23 cellular contexts compared by ENCODE assay signal in genomic region chr18:45086777-45087176, GRCh38.
"Had no signal": no experiment of that assay in that cellular context is flagged by ENCODE, and none has a peak within 500 bp of the region (broad histone marks: within the 10 kb centered on the region; RNA-seq: fewer than 3 reads in every experiment).

No MANE protein-coding gene starts in this region.

- H3K9me3 Mint-ChIP-seq: stimulated activated effector memory CD8-positive, alpha-beta T cell treated with anti-CD3 and anti-CD28 coated beads, Interleukin-12 subunit alpha, Interleukin-12 subunit beta, amount 100 ng/mL, for 72 hours; stimulated activated naive CD8-positive, alpha-beta T cell treated with anti-CD3 and anti-CD28 coated beads, Interleukin-15, Interleukin-2, amounts not matched to agents 100 ng/mL and 50 ng/mL, for 24 hours had no signal

- DNase-seq: effector CD4-positive, alpha-beta T cell; foreskin melanocyte; kidney; left cardiac atrium; left ventricle myocardium inferior; lower lobe of right lung; mucosa of descending colon; naive thymus-derived CD8-positive, alpha-beta T cell; nucleus accumbens; ovary; right cardiac atrium; small intestine; stimulated activated CD4-positive, alpha-beta T cell treated with anti-CD3 and anti-CD28 coated beads, Interleukin-4, amount 100 ng/mL, for 1 hour; stimulated activated CD8-positive, alpha-beta memory T cell treated with anti-CD3 and anti-CD28 coated beads, Interleukin-4, amount 100 ng/mL, for 48 hours; tibial artery; upper lobe of left lung; uterus had no signal

- H3K27ac ChIP-seq: coronary artery, hepatocyte, left ventricle myocardium inferior, lower lobe of right lung, ovary, tibial artery, upper lobe of left lung, uterus had no signal

- H3K79me2 ChIP-seq: hepatocyte had no signal

- H3K4me3 ChIP-seq: coronary artery, hepatocyte, left ventricle myocardium inferior, lower lobe of right lung, mucosa of descending colon, ovary, tibial artery, upper lobe of left lung, uterus had no signal

- H3K9me3 ChIP-seq: left ventricle myocardium inferior, lower lobe of right lung, mucosa of descending colon, ovary, tibial artery, upper lobe of left lung, uterus had no signal

- H3K27me3 ChIP-seq: hepatocyte, ovary, tibial artery, upper lobe of left lung, uterus had no signal

- H3K4me3 Mint-ChIP-seq: naive thymus-derived CD8-positive, alpha-beta T cell; neural crest cell; stimulated activated effector memory CD8-positive, alpha-beta T cell treated with anti-CD3 and anti-CD28 coated beads, Interleukin-12 subunit alpha, Interleukin-12 subunit beta, amount 100 ng/mL, for 72 hours; stimulated activated naive CD8-positive, alpha-beta T cell treated with anti-CD3 and anti-CD28 coated beads, Interleukin-15, Interleukin-2, amounts not matched to agents 100 ng/mL and 50 ng/mL, for 24 hours had no signal

- H3K4me2 ChIP-seq: hepatocyte had no signal

- H3K27ac Mint-ChIP-seq: naive thymus-derived CD8-positive, alpha-beta T cell; progenitor cell of endocrine pancreas; stimulated activated effector memory CD8-positive, alpha-beta T cell treated with anti-CD3 and anti-CD28 coated beads, Interleukin-12 subunit alpha, Interleukin-12 subunit beta, amount 100 ng/mL, for 72 hours; stimulated activated naive CD8-positive, alpha-beta T cell treated with anti-CD3 and anti-CD28 coated beads, Interleukin-15, Interleukin-2, amounts not matched to agents 100 ng/mL and 50 ng/mL, for 24 hours had no signal

- H3K36me3 ChIP-seq: left ventricle myocardium inferior, lower lobe of right lung, ovary, tibial artery, upper lobe of left lung, uterus had no signal

- H3K4me1 Mint-ChIP-seq: stimulated activated effector memory CD8-positive, alpha-beta T cell treated with anti-CD3 and anti-CD28 coated beads, Interleukin-12 subunit alpha, Interleukin-12 subunit beta, amount 100 ng/mL, for 72 hours had no signal

- H2AFZ ChIP-seq: hepatocyte had no signal

- ATAC-seq: left cardiac atrium; lower lobe of right lung; mucosa of descending colon; naive thymus-derived CD8-positive, alpha-beta T cell; right cardiac atrium; stimulated activated effector memory CD8-positive, alpha-beta T cell treated with anti-CD3 and anti-CD28 coated beads, Interleukin-12 subunit alpha, Interleukin-12 subunit beta, amount 100 ng/mL, for 72 hours had no signal

- H3K36me3 Mint-ChIP-seq: naive thymus-derived CD8-positive, alpha-beta T cell; stimulated activated effector memory CD8-positive, alpha-beta T cell treated with anti-CD3 and anti-CD28 coated beads, Interleukin-12 subunit alpha, Interleukin-12 subunit beta, amount 100 ng/mL, for 72 hours had no signal

- H3K4me1 ChIP-seq: left ventricle myocardium inferior, lower lobe of right lung, tibial artery, upper lobe of left lung, uterus had no signal
